ENCODE assay signal across 11 cellular contexts in genomic region chrX:10157545-10157944, GRCh38. TPM values are rescaled to one million over a fixed set of nuclear protein-coding genes. Genes with fewer than 3 reads are reported as not detected.
DNase-seq lines count a peak whose midpoint lies in the region; ATAC-seq and TF ChIP-seq lines count a peak whose summit lies in the region.
"Had no signal": no experiment of that assay in that cellular context is flagged by ENCODE, and none has a peak within 500 bp of the region (broad histone marks: within the 10 kb centered on the region; RNA-seq: fewer than 3 reads in every experiment).

No MANE protein-coding gene starts in this region.

- H3K27me3 ChIP-seq in SJCRH30 (no peaks in the 10 kb centered on the region), sigmoid colon (peaks cover 0 to 6% (median 0%) of the 10 kb centered on the region in 3 donors)

- intact Hi-C loops in sigmoid colon (cut with DNase I) (no loop called here), natural killer cell (cut with micrococcal nuclease) (no loop called here)

- H3K27me3 Mint-ChIP-seq in progenitor cell of endocrine pancreas, result peaks cover 3% of the 10 kb centered on the region
- H3K27me3 Mint-ChIP-seq in natural killer cell (ENCODE audit: low read depth in 2 of 2), result peaks cover 21 to 65% of the 10 kb centered on the region in 2 donors

- peak overlapping the region; percentile 93 for H3K27ac Mint-ChIP-seq in progenitor cell of endocrine pancreas
- H3K27ac Mint-ChIP-seq in natural killer cell, result no peak overlapping the region

- H3K36me3 Mint-ChIP-seq in progenitor cell of endocrine pancreas (ENCODE audit: insufficient read depth) (no peaks in the 10 kb centered on the region), natural killer cell (no peaks in the 10 kb centered on the region)

- no peak for ATAC-seq in natural killer cell

- H3K4me1 Mint-ChIP-seq in progenitor cell of endocrine pancreas (ENCODE audit: low read depth) (peaks cover 17% of the 10 kb centered on the region), natural killer cell (no peaks in the 10 kb centered on the region)

- WGBS in sigmoid colon, 2 donors, result 53 to 69% methylated on average over 3 of the region's 3 CpGs

- H3K4me3 ChIP-seq in GM08714 (ENCODE audit: low read length) (peak overlapping the region; percentile 48; the same call in 1 of the 2 replicates), SJCRH30 (peak overlapping the region; percentile 68), fibroblast of pulmonary artery (replicated peaks; ENCODE audit: low read depth, low read length) (peak overlapping the region; percentile 50), sigmoid colon (no peak overlapping the region)

- peaks cover 10% of the 10 kb centered on the region for H3K9me3 Mint-ChIP-seq in progenitor cell of endocrine pancreas (ENCODE audit: low read depth)
- no peaks in the 10 kb centered on the region for H3K9me3 Mint-ChIP-seq in natural killer cell

- H3K4me3 Mint-ChIP-seq in progenitor cell of endocrine pancreas (ENCODE audit: low read depth) (peak overlapping the region; percentile 62), natural killer cell (no peak overlapping the region)

- H3K36me3 ChIP-seq in SJCRH30 (peaks cover 7% of the 10 kb centered on the region), sigmoid colon (no peaks in the 10 kb centered on the region)

- TF ChIP-seq CTCF in fibroblast of pulmonary artery (IDR thresholded peaks at IDR 0.05; ENCODE audit: low read length, missing control alignments), result no peak
- TF ChIP-seq CTCF in progenitor cell of endocrine pancreas (IDR thresholded peaks at IDR 0.05; ENCODE audit: unreplicated experiment), result no peak
- no peak for TF ChIP-seq CTCF in sigmoid colon (IDR thresholded peaks at IDR 0.05)
- no peak for TF ChIP-seq CTCF in natural killer cell (IDR thresholded peaks at IDR 0.05)

- H3K4me1 ChIP-seq in SJCRH30 (peaks cover 8% of the 10 kb centered on the region; the same call in 1 of the 2 replicates), sigmoid colon (peaks cover 0 to 8% (median 5%) of the 10 kb centered on the region in 4 donors)

- no peak for TF ChIP-seq POLR2A in sigmoid colon (IDR thresholded peaks at IDR 0.05)

- DNase-seq in SJCRH30, result no peak
- peak; percentile 70 for DNase-seq in fibroblast of pulmonary artery (ENCODE audit: low read depth)
- DNase-seq in progenitor cell of endocrine pancreas (ENCODE audit: low spot score, unreplicated experiment), result no peak
- no peak for DNase-seq in sigmoid colon
- DNase-seq in NCI-H510A treated with DMSO at 0.1 percent for 48 hours (lab: John Stamatoyannopoulos, UW), result no peak
- DNase-seq in globus pallidus (ENCODE audit: low spot score), result no peak
- DNase-seq in natural killer cell, result no peak
- DNase-seq: effector memory CD4-positive, alpha-beta T cell; KG1; SIG-M5 had no signal

- H3K9me3 ChIP-seq in SJCRH30 (replicated peaks) (no peaks in the 10 kb centered on the region), sigmoid colon (no peaks in the 10 kb centered on the region)

- H3K27ac ChIP-seq in SJCRH30 (peak overlapping the region; percentile 92), sigmoid colon (peak overlapping the region in 1 of 4 donors; percentile 14)

- TF ChIP-seq EP300 in sigmoid colon (IDR thresholded peaks at IDR 0.05), result no peak

RNA-seq across cellular contexts. Expression of gene CLCN4, which starts 0.8 kb away (rescaled TPM):
- 16.5 and 17.2 TPM in 2 replicates for total RNA-seq in SJCRH30 (2014; rRNA removed; shearing (Covaris generic))
- total RNA-seq in progenitor cell of endocrine pancreas (14.1 and 15.2 TPM in 2 replicates), sigmoid colon (1 to 10 TPM in 1 of 4 donors, under 1 TPM in 3; 0.66 to 1.1 (median 0.83) TPM), natural killer cell (under 1 TPM; 0.05 to 0.66 (median 0.23) TPM)
- under 1 TPM; under 0.01 to 0.96 (median 0.69) TPM for polyA plus RNA-seq in sigmoid colon

Comparison
In these comparisons a context has a peak if more than half of its experiments do, and no peak if none do; other contexts are left out.
1. H3K4me3 ChIP-seq: peak in GM08714 (single experiment), SJCRH30 (single experiment) and fibroblast of pulmonary artery (single experiment); none in sigmoid colon (0 of 4).